8 cellular contexts compared by ENCODE assay signal in genomic region chr5:132506094-132506692, GRCh38. TPM values are rescaled to one million over a fixed set of nuclear protein-coding genes. Genes with fewer than 3 reads are reported as not detected.
A peak's percentile ranks its signal among the peaks of the same experiment; 100 is the strongest.
DNase-seq lines count a peak whose midpoint lies in the region; ATAC-seq, FAIRE-seq and TF ChIP-seq lines count a peak whose summit lies in the region.

No MANE protein-coding gene starts in this region.

- peaks cover 7% of the 10 kb centered on the region for H3K4me1 Mint-ChIP-seq in activated B cell treated with CpG ODN at 0.5 μM for 24 hours
- H3K4me1 Mint-ChIP-seq in stimulated activated memory B cell treated with anti-CD40 and anti-IgM and Interleukin-4, amounts not matched to agents 10 μg/mL and 1 μg/mL and 100 μg/mL, for 72 hours, result peaks cover 15% of the 10 kb centered on the region

- FAIRE-seq in GM18507 (lab: Jason Lieb, UNC), result peak; percentile 71

- H3K27ac Mint-ChIP-seq in activated B cell treated with CpG ODN at 0.5 μM for 24 hours, result no peak overlapping the region
- H3K27ac Mint-ChIP-seq in stimulated activated memory B cell treated with anti-CD40 and anti-IgM and Interleukin-4, amounts not matched to agents 10 μg/mL and 1 μg/mL and 100 μg/mL, for 72 hours, result peak overlapping the region; percentile 27

- H3K27ac ChIP-seq in right atrium auricular region, result no peak overlapping the region

- H3K4me3 Mint-ChIP-seq in activated B cell treated with CpG ODN at 0.5 μM for 24 hours, result no peak overlapping the region
- no peak overlapping the region for H3K4me3 Mint-ChIP-seq in stimulated activated memory B cell treated with anti-CD40 and anti-IgM and Interleukin-4, amounts not matched to agents 10 μg/mL and 1 μg/mL and 100 μg/mL, for 72 hours

- POLR2A ChIA-PET in activated B cell treated with CpG ODN at 0.5 μM for 24 hours (lab: Charles Lee), result interaction anchor here (0.6 to 1.6 kb wide), 4 partner anchors 9 to 1721 kb away, joined by 3 to 11 read pairs (median 5); no protein-coding TSS in a partner anchor

- H3K4me1 ChIP-seq in right atrium auricular region, result peaks cover 0 to 14% of the 10 kb centered on the region in 2 donors

- no peaks in the 10 kb centered on the region for H3K36me3 ChIP-seq in right atrium auricular region

- peak; percentile 52 for ATAC-seq in activated B cell treated with CpG ODN at 0.5 μM for 24 hours (ENCODE audit: low read depth)
- peak; percentile 68 for ATAC-seq in stimulated activated memory B cell treated with anti-CD40 and anti-IgM and Interleukin-4, amounts not matched to agents 10 μg/mL and 1 μg/mL and 100 μg/mL, for 72 hours
- no peak for ATAC-seq in HG03196 (IDR thresholded peaks at IDR 0.05; ENCODE audit: unreplicated experiment)

- no peaks in the 10 kb centered on the region for H3K27me3 ChIP-seq in right atrium auricular region

- CTCF ChIA-PET in activated B cell treated with CpG ODN at 0.5 μM for 24 hours (lab: Charles Lee), result interaction anchor here (0.6 to 12.1 kb wide), 8 partner anchors 11 to 490 kb away, joined by 3 to 253 read pairs (median 4); no protein-coding TSS in a partner anchor

- no peaks in the 10 kb centered on the region for H3K36me3 Mint-ChIP-seq in activated B cell treated with CpG ODN at 0.5 μM for 24 hours (ENCODE audit: low read depth)
- H3K36me3 Mint-ChIP-seq in stimulated activated memory B cell treated with anti-CD40 and anti-IgM and Interleukin-4, amounts not matched to agents 10 μg/mL and 1 μg/mL and 100 μg/mL, for 72 hours, result peaks cover 6% of the 10 kb centered on the region

- TF ChIP-seq CTCF in AG09309 (IDR thresholded peaks at IDR 0.05; ENCODE audit: control insufficient read depth, insufficient read depth, low read depth, low read length, missing control alignments), result peak; percentile 76
- TF ChIP-seq CTCF in activated B cell treated with CpG ODN at 0.5 μM for 24 hours (IDR thresholded peaks at IDR 0.05), result no peak
- peak; percentile 32 to 54 for TF ChIP-seq CTCF in right atrium auricular region (IDR thresholded peaks at IDR 0.05)

- intact Hi-C loops in activated B cell treated with CpG ODN at 0.5 μM for 24 hours (cut with micrococcal nuclease), result loop anchor here (1.0 kb wide), 2 partner anchors 20 to 314 kb away; no protein-coding TSS in a partner anchor

- no peaks in the 10 kb centered on the region for H3K9me3 Mint-ChIP-seq in activated B cell treated with CpG ODN at 0.5 μM for 24 hours
- no peaks in the 10 kb centered on the region for H3K9me3 Mint-ChIP-seq in stimulated activated memory B cell treated with anti-CD40 and anti-IgM and Interleukin-4, amounts not matched to agents 10 μg/mL and 1 μg/mL and 100 μg/mL, for 72 hours

- peak; percentile 90 for DNase-seq in AG09309 (ENCODE audit: low read depth)
- no peak for DNase-seq in GM18507 (ENCODE audit: extremely low spot score, insufficient read length, low read depth)
- peak; percentile 67 for DNase-seq in HT1080 (ENCODE audit: low read depth)
- no peak for DNase-seq in activated B cell treated with CpG ODN at 0.5 μM for 24 hours
- DNase-seq in right atrium auricular region (ENCODE audit: low spot score), result no peak
- DNase-seq in activated CD4-positive, CD25-positive, alpha-beta regulatory T cell treated with anti-CD3 and anti-CD28 coated beads, Interleukin-2, amount 50 U/mL, for 72 hours, result no peak

- no peaks in the 10 kb centered on the region for H3K9me3 ChIP-seq in right atrium auricular region

- no peaks in the 10 kb centered on the region for H3K27me3 Mint-ChIP-seq in activated B cell treated with CpG ODN at 0.5 μM for 24 hours
- peaks cover 12% of the 10 kb centered on the region for H3K27me3 Mint-ChIP-seq in stimulated activated memory B cell treated with anti-CD40 and anti-IgM and Interleukin-4, amounts not matched to agents 10 μg/mL and 1 μg/mL and 100 μg/mL, for 72 hours

- H3K4me3 ChIP-seq in AG09309 (ENCODE audit: control insufficient read depth, low read depth, low read length), result no peak overlapping the region
- H3K4me3 ChIP-seq in right atrium auricular region, result no peak overlapping the region

RNA-seq across cellular contexts. Expression of gene IRF1, which starts 15.6 kb away (rescaled TPM):
- total RNA-seq in HT1080 (2014; rRNA removed; shearing (Covaris generic)), result 6.3 and 13.6 TPM in 2 replicates
- 15.1 and 18.1 TPM in 2 replicates for polyA plus RNA-seq in HT1080 (2015; cell fraction: cytosol; rRNA removed)
- 32.5 and 34.2 TPM in 2 replicates for polyA plus RNA-seq in HT1080 (2015; cell fraction: nucleus; rRNA removed)
- total RNA-seq in activated B cell treated with CpG ODN at 0.5 μM for 24 hours (126 and 134 TPM in 2 replicates), right atrium auricular region (10 to 100 TPM; 10.1 to 15.8 TPM)

RNA-seq across cellular contexts. Expression of gene IL5, which starts 37.1 kb away (rescaled TPM):
- not detected in 2 replicates for total RNA-seq in HT1080 (2014; rRNA removed; shearing (Covaris generic))
- not detected in 2 replicates for polyA plus RNA-seq in HT1080 (2015; cell fraction: cytosol; rRNA removed)
- not detected in 2 replicates for polyA plus RNA-seq in HT1080 (2015; cell fraction: nucleus; rRNA removed)
- total RNA-seq in activated B cell treated with CpG ODN at 0.5 μM for 24 hours, result not detected in 2 replicates
- not detected for total RNA-seq in right atrium auricular region

RNA-seq across cellular contexts. Expression of gene RAD50, which starts 50.6 kb away (rescaled TPM):
- 10.8 and 12.1 TPM in 2 replicates for total RNA-seq in HT1080 (2014; rRNA removed; shearing (Covaris generic))
- polyA plus RNA-seq in HT1080 (2015; cell fraction: cytosol; rRNA removed), result 7.7 and 12.3 TPM in 2 replicates
- polyA plus RNA-seq in HT1080 (2015; cell fraction: nucleus; rRNA removed), result 20.5 and 20.6 TPM in 2 replicates
- total RNA-seq in activated B cell treated with CpG ODN at 0.5 μM for 24 hours (42.5 and 42.6 TPM in 2 replicates), right atrium auricular region (10 to 100 TPM; 11.5 to 18.6 TPM)

Comparison
In these comparisons a context has a peak if more than half of its experiments do, and no peak if none do; other contexts are left out.
1. DNase-seq: peak in AG09309 (single experiment) and HT1080 (single experiment); none in GM18507 (single experiment), activated B cell treated with CpG ODN at 0.5 μM for 24 hours (single experiment), right atrium auricular region (single experiment) and activated CD4-positive, CD25-positive, alpha-beta regulatory T cell treated with anti-CD3 and anti-CD28 coated beads, Interleukin-2, amount 50 U/mL, for 72 hours (single experiment).